1 cellular context compared by ENCODE assay signal in genomic region chr20:32543570-32544259, GRCh38.
TF ChIP-seq lines count a peak whose summit lies in the region.

No MANE protein-coding gene starts in this region.

TF ChIP-seq in HepG2, 621 proteins besides CTCF, POLR2A, EP300 and RAD21 (continued from another document and continues in another):
- TF ChIP-seq ZBTB40 (IDR thresholded peaks at IDR 0.05): no peak
- peak; percentile 94 for TF ChIP-seq ZBTB40 (CRISPR knock-in tag; IDR thresholded peaks at IDR 0.05)
- peak; percentile 82; the same call in 1 of the 2 replicates for TF ChIP-seq ZNF296 (CRISPR knock-in tag; conservative IDR thresholded peaks at IDR 0.05)
- peak; percentile 95 for TF ChIP-seq ZBTB20 (CRISPR knock-in tag; IDR thresholded peaks at IDR 0.05; ENCODE audit: borderline replicate concordance, low read depth)
- TF ChIP-seq THAP7 (CRISPR knock-in tag; IDR thresholded peaks at IDR 0.05): peak; percentile 97
- TF ChIP-seq ZNF431 (CRISPR knock-in tag; IDR thresholded peaks at IDR 0.05; ENCODE audit: borderline replicate concordance, low read depth): peak; percentile 99
- TF ChIP-seq ZNF720 (CRISPR knock-in tag; IDR thresholded peaks at IDR 0.05): 0 out of 2 replicates have a peak, but pooled peaks have one; percentile 16
- peak; percentile 84; the same call in 1 of the 2 replicates for TF ChIP-seq MIER2 (CRISPR knock-in tag; IDR thresholded peaks at IDR 0.05)
- no peak; the same call in 1 of the 2 replicates for TF ChIP-seq RBFOX2 (IDR thresholded peaks at IDR 0.05; ENCODE audit: low read depth, low read length)
- peak; percentile 99 for TF ChIP-seq ERF (CRISPR knock-in tag; IDR thresholded peaks at IDR 0.05)
- TF ChIP-seq NR0B2 (CRISPR knock-in tag; IDR thresholded peaks at IDR 0.05): peak; percentile 92
- peak; percentile 99 for TF ChIP-seq ZNF747 (CRISPR knock-in tag; IDR thresholded peaks at IDR 0.05; ENCODE audit: borderline replicate concordance)
- no peak for TF ChIP-seq SIN3B (IDR thresholded peaks at IDR 0.05; ENCODE audit: low read length)
- TF ChIP-seq GTF3A (CRISPR knock-in tag; conservative IDR thresholded peaks at IDR 0.05): no peak; the same call in 1 of the 2 replicates
- TF ChIP-seq ZC3H13 (CRISPR knock-in tag; IDR thresholded peaks at IDR 0.05): peak; percentile 89
- TF ChIP-seq ZFYVE20 (CRISPR knock-in tag; IDR thresholded peaks at IDR 0.05; ENCODE audit: borderline replicate concordance, low read depth): 0 out of 2 replicates have a peak, but pooled peaks have one; percentile 69
- peak; percentile 99 for TF ChIP-seq ZNF609 (CRISPR knock-in tag; IDR thresholded peaks at IDR 0.05; ENCODE audit: borderline replicate concordance)
- TF ChIP-seq CCDC6 (CRISPR knock-in tag; IDR thresholded peaks at IDR 0.05): peak; percentile 98
- TF ChIP-seq ZNF660 (CRISPR knock-in tag; IDR thresholded peaks at IDR 0.05; ENCODE audit: borderline replicate concordance, low read depth): no peak
- TF ChIP-seq ZNF407 (CRISPR knock-in tag; IDR thresholded peaks at IDR 0.05; ENCODE audit: not compliant biosample characterization): peak; percentile 80
- TF ChIP-seq ZNF256 (CRISPR knock-in tag; conservative IDR thresholded peaks at IDR 0.05): peak; percentile 94
- TF ChIP-seq ZNF121 (CRISPR knock-in tag; IDR thresholded peaks at IDR 0.05): no peak
- TF ChIP-seq MIXL1 (CRISPR knock-in tag; IDR thresholded peaks at IDR 0.05): peak; percentile 97
- TF ChIP-seq ZNF367 (CRISPR knock-in tag; IDR thresholded peaks at IDR 0.05; ENCODE audit: borderline replicate concordance): 0 out of 2 replicates have a peak, but pooled peaks have one; percentile 51
- 0 out of 2 replicates have a peak, but pooled peaks have one; percentile 20 for TF ChIP-seq ZNF773 (CRISPR knock-in tag; IDR thresholded peaks at IDR 0.05; ENCODE audit: borderline replicate concordance)
- peak; percentile 88 for TF ChIP-seq FOXK2 (IDR thresholded peaks at IDR 0.05)
- TF ChIP-seq CC2D1A (CRISPR knock-in tag; IDR thresholded peaks at IDR 0.05): peak; percentile 68; the same call in 1 of the 2 replicates
- TF ChIP-seq ZNF546 (CRISPR knock-in tag; conservative IDR thresholded peaks at IDR 0.05): peak; percentile 98
- TF ChIP-seq ZNF615 (CRISPR knock-in tag; IDR thresholded peaks at IDR 0.05; ENCODE audit: borderline replicate concordance): no peak
- peak; percentile 97 for TF ChIP-seq ZNF850 (CRISPR knock-in tag; conservative IDR thresholded peaks at IDR 0.05)
- TF ChIP-seq NCOA5 (CRISPR knock-in tag; IDR thresholded peaks at IDR 0.05): no peak
